In the genomic region with DNA sequence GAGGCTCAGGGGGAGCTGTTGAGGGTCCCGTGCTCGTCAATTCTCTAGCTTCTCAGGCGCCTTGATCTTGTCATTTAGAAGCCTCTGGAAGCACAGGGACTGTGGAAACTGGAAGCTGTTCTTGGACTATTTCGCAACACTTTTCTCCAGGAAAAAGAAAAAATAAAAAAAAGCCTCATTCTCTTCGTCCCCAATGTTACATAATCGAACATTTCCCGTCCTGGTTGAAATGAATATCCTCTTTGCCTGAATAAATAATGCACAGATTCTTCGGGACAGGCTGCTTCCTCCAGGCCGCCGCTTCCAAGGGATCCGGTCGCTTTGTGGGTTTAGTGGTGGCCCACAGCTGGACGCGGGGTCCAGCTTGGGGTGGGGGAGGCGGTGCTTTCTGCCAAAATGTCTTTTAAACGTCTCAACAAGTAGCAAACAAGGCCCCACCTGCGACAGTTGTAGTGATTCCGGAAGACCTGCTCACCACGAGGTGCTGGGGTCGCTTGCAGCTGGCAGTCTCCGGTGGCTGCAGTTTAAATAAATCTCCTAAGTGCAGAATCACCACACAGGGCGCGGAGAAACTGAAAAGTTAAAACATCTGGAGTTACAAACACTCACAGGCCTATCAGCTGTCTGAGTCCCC, we compare ENCODE assay signal across 11 cellular contexts.
DNase-seq lines count a peak whose midpoint lies in the region; ATAC-seq lines count a peak whose summit lies in the region.
"Had no signal": no experiment of that assay in that cellular context is flagged by ENCODE, and none has a peak within 500 bp of the region (broad histone marks: within the 10 kb centered on the region; RNA-seq: fewer than 3 reads in every experiment).

No MANE protein-coding gene starts in this region.

- H3K9me3 Mint-ChIP-seq in activated CD8-positive, alpha-beta T cell treated with anti-CD3 and anti-CD28 coated beads, Interleukin-2, amount 10 ng/mL, durations not matched to agents 7 days and 5 days (ENCODE audit: insufficient read depth), result no peaks in the 10 kb centered on the region
- H3K9me3 Mint-ChIP-seq in activated CD8-positive, alpha-beta memory T cell treated with anti-CD3 and anti-CD28 coated beads, Interleukin-2, amount 10 ng/mL, durations not matched to agents 7 days and 5 days (ENCODE audit: low read depth), result no peaks in the 10 kb centered on the region

- H3K27ac Mint-ChIP-seq in activated CD8-positive, alpha-beta T cell treated with anti-CD3 and anti-CD28 coated beads, Interleukin-2, amount 10 ng/mL, durations not matched to agents 7 days and 5 days, result no peak overlapping the region
- no peak overlapping the region for H3K27ac Mint-ChIP-seq in activated CD8-positive, alpha-beta memory T cell treated with anti-CD3 and anti-CD28 coated beads, Interleukin-2, amount 10 ng/mL, durations not matched to agents 7 days and 5 days

- POLR2A ChIA-PET in activated CD8-positive, alpha-beta T cell treated with anti-CD3 and anti-CD28 coated beads, Interleukin-2, amount 10 ng/mL, durations not matched to agents 7 days and 5 days (lab: Charles Lee), result no interaction called here

- no peaks in the 10 kb centered on the region for H3K36me3 Mint-ChIP-seq in activated CD8-positive, alpha-beta T cell treated with anti-CD3 and anti-CD28 coated beads, Interleukin-2, amount 10 ng/mL, durations not matched to agents 7 days and 5 days (ENCODE audit: low read depth)
- H3K36me3 Mint-ChIP-seq in activated CD8-positive, alpha-beta memory T cell treated with anti-CD3 and anti-CD28 coated beads, Interleukin-2, amount 10 ng/mL, durations not matched to agents 7 days and 5 days, result no peaks in the 10 kb centered on the region

- H3K27me3 Mint-ChIP-seq in activated CD8-positive, alpha-beta T cell treated with anti-CD3 and anti-CD28 coated beads, Interleukin-2, amount 10 ng/mL, durations not matched to agents 7 days and 5 days (ENCODE audit: low read depth), result peaks cover 8% of the 10 kb centered on the region
- peaks cover 9% of the 10 kb centered on the region for H3K27me3 Mint-ChIP-seq in activated CD8-positive, alpha-beta memory T cell treated with anti-CD3 and anti-CD28 coated beads, Interleukin-2, amount 10 ng/mL, durations not matched to agents 7 days and 5 days

- H3K4me3 Mint-ChIP-seq in activated CD8-positive, alpha-beta T cell treated with anti-CD3 and anti-CD28 coated beads, Interleukin-2, amount 10 ng/mL, durations not matched to agents 7 days and 5 days, result no peak overlapping the region
- H3K4me3 Mint-ChIP-seq in activated CD8-positive, alpha-beta memory T cell treated with anti-CD3 and anti-CD28 coated beads, Interleukin-2, amount 10 ng/mL, durations not matched to agents 7 days and 5 days, result no peak overlapping the region

- peaks cover 11% of the 10 kb centered on the region for H3K4me1 Mint-ChIP-seq in activated CD8-positive, alpha-beta T cell treated with anti-CD3 and anti-CD28 coated beads, Interleukin-2, amount 10 ng/mL, durations not matched to agents 7 days and 5 days (ENCODE audit: low read depth)
- H3K4me1 Mint-ChIP-seq in activated CD8-positive, alpha-beta memory T cell treated with anti-CD3 and anti-CD28 coated beads, Interleukin-2, amount 10 ng/mL, durations not matched to agents 7 days and 5 days, result peaks cover 2% of the 10 kb centered on the region

- peak; percentile 24 for DNase-seq in activated CD8-positive, alpha-beta T cell treated with anti-CD3 and anti-CD28 coated beads, Interleukin-2, amount 10 ng/mL, durations not matched to agents 7 days and 5 days
- DNase-seq in left lobe of liver (ENCODE audit: low spot score) (no peak), stromal cell of bone marrow (ENCODE audit: low read depth) (peak; percentile 49)
- no peak for DNase-seq in stimulated activated CD4-positive, alpha-beta T cell treated with anti-CD3 and anti-CD28 coated beads, Interleukin-12 subunit alpha, Interleukin-12 subunit beta, amount 100 ng/mL, for 4 hours
- no peak for DNase-seq in activated CD8-positive, alpha-beta memory T cell treated with anti-CD3 and anti-CD28 coated beads, Interleukin-2, amount 10 ng/mL, durations not matched to agents 7 days and 5 days
- DNase-seq: activated T-cell treated with anti-CD3 and anti-CD28 coated beads, Interleukin-2, amount 50 U/mL, for 1 hour; NCI-H1092 had no signal

- CTCF ChIA-PET in activated CD8-positive, alpha-beta T cell treated with anti-CD3 and anti-CD28 coated beads, Interleukin-2, amount 10 ng/mL, durations not matched to agents 7 days and 5 days (lab: Charles Lee), result no interaction called here
- CTCF ChIA-PET in activated CD8-positive, alpha-beta memory T cell treated with anti-CD3 and anti-CD28 coated beads, Interleukin-2, amount 10 ng/mL, durations not matched to agents 7 days and 5 days (lab: Charles Lee), result no interaction called here

- peak; percentile 60 for ATAC-seq in GM21423 (IDR thresholded peaks at IDR 0.05; ENCODE audit: unreplicated experiment)
- ATAC-seq in activated CD8-positive, alpha-beta T cell treated with anti-CD3 and anti-CD28 coated beads, Interleukin-2, amount 10 ng/mL, durations not matched to agents 7 days and 5 days, result no peak
- peak; percentile 41 for ATAC-seq in left lobe of liver
- no peak for ATAC-seq in GM18517 (IDR thresholded peaks at IDR 0.05; ENCODE audit: unreplicated experiment)
- no peak for ATAC-seq in activated CD8-positive, alpha-beta memory T cell treated with anti-CD3 and anti-CD28 coated beads, Interleukin-2, amount 10 ng/mL, durations not matched to agents 7 days and 5 days
- no peak for ATAC-seq in HG03039 (IDR thresholded peaks at IDR 0.05; ENCODE audit: unreplicated experiment)
- ATAC-seq: esophagus mucosa had no signal

Comparison
In these comparisons a context has a peak if more than half of its experiments do, and no peak if none do; other contexts are left out.
1. ATAC-seq: peak in GM21423 (single experiment) and left lobe of liver (single experiment); none in activated CD8-positive, alpha-beta T cell treated with anti-CD3 and anti-CD28 coated beads, Interleukin-2, amount 10 ng/mL, durations not matched to agents 7 days and 5 days (single experiment), GM18517 (single experiment), activated CD8-positive, alpha-beta memory T cell treated with anti-CD3 and anti-CD28 coated beads, Interleukin-2, amount 10 ng/mL, durations not matched to agents 7 days and 5 days (single experiment) and HG03039 (single experiment).
2. DNase-seq: peak in activated CD8-positive, alpha-beta T cell treated with anti-CD3 and anti-CD28 coated beads, Interleukin-2, amount 10 ng/mL, durations not matched to agents 7 days and 5 days (single experiment) and stromal cell of bone marrow (single experiment); none in left lobe of liver (single experiment), stimulated activated CD4-positive, alpha-beta T cell treated with anti-CD3 and anti-CD28 coated beads, Interleukin-12 subunit alpha, Interleukin-12 subunit beta, amount 100 ng/mL, for 4 hours (single experiment) and activated CD8-positive, alpha-beta memory T cell treated with anti-CD3 and anti-CD28 coated beads, Interleukin-2, amount 10 ng/mL, durations not matched to agents 7 days and 5 days (single experiment).